In genomic region chr10:97498841-97499560, GRCh38 we compare ENCODE assay signal across 8 cellular contexts. TPM values are rescaled to one million over a fixed set of nuclear protein-coding genes. Genes with fewer than 3 reads are reported as not detected.
A peak's percentile ranks its signal among the peaks of the same experiment; 100 is the strongest.
DNase-seq lines count a peak whose midpoint lies in the region; ATAC-seq and TF ChIP-seq lines count a peak whose summit lies in the region.

Gene UBTD1, plus strand, starts transcription at chr10:97498924. Its CDS starts 280 bp downstream, at chr10:97499204.

- POLR2A ChIA-PET in activated CD8-positive, alpha-beta T cell treated with anti-CD3 and anti-CD28 coated beads for 36 hours (lab: Charles Lee) = interaction anchor here (0.6 to 0.9 kb wide), 3 partner anchors 27 to 280 kb away, joined by 3 to 4 read pairs (median 3); no protein-coding TSS in a partner anchor

- CTCF ChIA-PET in activated CD8-positive, alpha-beta T cell treated with anti-CD3 and anti-CD28 coated beads for 36 hours (lab: Charles Lee) = interaction anchor here (0.8 to 1.4 kb wide), 4 partner anchors 35 to 177 kb away, joined by 3 to 4 read pairs (median 4); no protein-coding TSS in a partner anchor

- no peaks in the 10 kb centered on the region for H3K9me3 Mint-ChIP-seq in activated CD8-positive, alpha-beta T cell treated with anti-CD3 and anti-CD28 coated beads for 36 hours
- H3K9me3 Mint-ChIP-seq in stimulated activated naive B cell treated with anti-CD40 and anti-IgM and Interleukin-4, amounts not matched to agents 10 μg/mL and 1 μg/mL and 100 μg/mL, for 72 hours = no peaks in the 10 kb centered on the region

- H3K4me3 Mint-ChIP-seq in activated CD8-positive, alpha-beta T cell treated with anti-CD3 and anti-CD28 coated beads for 36 hours = peak within 1 kb of the TSS; percentile 89
- H3K4me3 Mint-ChIP-seq in stimulated activated naive B cell treated with anti-CD40 and anti-IgM and Interleukin-4, amounts not matched to agents 10 μg/mL and 1 μg/mL and 100 μg/mL, for 72 hours = peak within 1 kb of the TSS; percentile 92 to 100

- peak within 1 kb of the TSS; percentile 98 for H3K27ac Mint-ChIP-seq in activated CD8-positive, alpha-beta T cell treated with anti-CD3 and anti-CD28 coated beads for 36 hours
- H3K27ac Mint-ChIP-seq in stimulated activated naive B cell treated with anti-CD40 and anti-IgM and Interleukin-4, amounts not matched to agents 10 μg/mL and 1 μg/mL and 100 μg/mL, for 72 hours = peak within 1 kb of the TSS; percentile 100

- intact Hi-C loops in activated CD8-positive, alpha-beta T cell treated with anti-CD3 and anti-CD28 coated beads for 36 hours (cut with micrococcal nuclease) = loop anchor here (10.0 kb wide), 1 partner anchor 94 kb away; the partner anchor contains the start of gene RRP12

- peaks cover 20% of the 10 kb centered on the region for H3K36me3 Mint-ChIP-seq in activated CD8-positive, alpha-beta T cell treated with anti-CD3 and anti-CD28 coated beads for 36 hours (ENCODE audit: low read depth)
- peaks cover 1 to 8% of the 10 kb centered on the region in 2 donors for H3K36me3 Mint-ChIP-seq in stimulated activated naive B cell treated with anti-CD40 and anti-IgM and Interleukin-4, amounts not matched to agents 10 μg/mL and 1 μg/mL and 100 μg/mL, for 72 hours

- H3K27me3 Mint-ChIP-seq in activated CD8-positive, alpha-beta T cell treated with anti-CD3 and anti-CD28 coated beads for 36 hours = peaks cover 30% of the 10 kb centered on the region
- peaks cover 22 to 29% of the 10 kb centered on the region in 2 donors for H3K27me3 Mint-ChIP-seq in stimulated activated naive B cell treated with anti-CD40 and anti-IgM and Interleukin-4, amounts not matched to agents 10 μg/mL and 1 μg/mL and 100 μg/mL, for 72 hours

- ATAC-seq in activated CD8-positive, alpha-beta T cell treated with anti-CD3 and anti-CD28 coated beads for 36 hours = no peak
- peak; percentile 2 to 4 for ATAC-seq in stimulated activated naive B cell treated with anti-CD40 and anti-IgM and Interleukin-4, amounts not matched to agents 10 μg/mL and 1 μg/mL and 100 μg/mL, for 72 hours (replicated peaks)
- ATAC-seq in GM18519 (IDR thresholded peaks at IDR 0.05; ENCODE audit: low FRiP score, unreplicated experiment) = no peak

- no peak for TF ChIP-seq CTCF in activated CD8-positive, alpha-beta T cell treated with anti-CD3 and anti-CD28 coated beads for 36 hours (IDR thresholded peaks at IDR 0.05)

- in situ Hi-C loops in KBM-7 (cut with MboI; ENCODE audit: low pct_unique_long_range_greater_than_20kb, low sequenced_read_pairs) (no loop called here), endometrial microvascular endothelial cells (cut with HindIII; ENCODE audit: inconsistent ontology term, low pct_unique_long_range_greater_than_20kb, low sequenced_read_pairs) (no loop called here)

- peak; percentile 27 for DNase-seq in SIG-M5 treated with dmso at 0.1 percent for 504 hours (lab: John Stamatoyannopoulos, UW; ENCODE audit: unreplicated experiment)
- no peak for DNase-seq in SIG-M5 (lab: John Stamatoyannopoulos, UW)
- DNase-seq in KBM-7 = peak; percentile 40
- DNase-seq in activated CD8-positive, alpha-beta T cell treated with anti-CD3 and anti-CD28 coated beads for 36 hours = peak; percentile 33
- DNase-seq in midbrain (lab: John Stamatoyannopoulos, UW) = peak; percentile 66
- no peak for DNase-seq in stimulated activated naive B cell treated with anti-CD40 and anti-IgM and Interleukin-4, amounts not matched to agents 10 μg/mL and 1 μg/mL and 100 μg/mL, for 72 hours

- H3K4me1 Mint-ChIP-seq in activated CD8-positive, alpha-beta T cell treated with anti-CD3 and anti-CD28 coated beads for 36 hours (ENCODE audit: low read depth) = peaks cover 31% of the 10 kb centered on the region
- H3K4me1 Mint-ChIP-seq in stimulated activated naive B cell treated with anti-CD40 and anti-IgM and Interleukin-4, amounts not matched to agents 10 μg/mL and 1 μg/mL and 100 μg/mL, for 72 hours = peaks cover 17 to 43% of the 10 kb centered on the region in 2 donors

RNA-seq across cellular contexts. Expression of gene UBTD1, which starts in this region (rescaled TPM):
- total RNA-seq in activated CD8-positive, alpha-beta T cell treated with anti-CD3 and anti-CD28 coated beads for 36 hours = 1 to 10 TPM; 1.6 to 2.1 TPM
- 34.5 TPM for total RNA-seq in endometrial microvascular endothelial cells (ENCODE audit: inconsistent ontology term)

Comparison
In these comparisons a context has a peak if more than half of its experiments do, and no peak if none do; other contexts are left out.
1. RNA of gene UBTD1 (total RNA-seq): 34.5 TPM in endometrial microvascular endothelial cells (single experiment); 1.6 to 2.1 TPM in activated CD8-positive, alpha-beta T cell treated with anti-CD3 and anti-CD28 coated beads for 36 hours; every median in the first group is over 10 times any median in the second.
2. DNase-seq: peak in SIG-M5 treated with dmso at 0.1 percent for 504 hours (single experiment), KBM-7 (single experiment), activated CD8-positive, alpha-beta T cell treated with anti-CD3 and anti-CD28 coated beads for 36 hours (single experiment) and midbrain (single experiment); none in SIG-M5 (single experiment) and stimulated activated naive B cell treated with anti-CD40 and anti-IgM and Interleukin-4, amounts not matched to agents 10 μg/mL and 1 μg/mL and 100 μg/mL, for 72 hours (single experiment).
3. ATAC-seq: peak in stimulated activated naive B cell treated with anti-CD40 and anti-IgM and Interleukin-4, amounts not matched to agents 10 μg/mL and 1 μg/mL and 100 μg/mL, for 72 hours (2 of 2); none in activated CD8-positive, alpha-beta T cell treated with anti-CD3 and anti-CD28 coated beads for 36 hours (single experiment) and GM18519 (single experiment).